21 cellular contexts compared by ENCODE assay signal in the genomic region with DNA sequence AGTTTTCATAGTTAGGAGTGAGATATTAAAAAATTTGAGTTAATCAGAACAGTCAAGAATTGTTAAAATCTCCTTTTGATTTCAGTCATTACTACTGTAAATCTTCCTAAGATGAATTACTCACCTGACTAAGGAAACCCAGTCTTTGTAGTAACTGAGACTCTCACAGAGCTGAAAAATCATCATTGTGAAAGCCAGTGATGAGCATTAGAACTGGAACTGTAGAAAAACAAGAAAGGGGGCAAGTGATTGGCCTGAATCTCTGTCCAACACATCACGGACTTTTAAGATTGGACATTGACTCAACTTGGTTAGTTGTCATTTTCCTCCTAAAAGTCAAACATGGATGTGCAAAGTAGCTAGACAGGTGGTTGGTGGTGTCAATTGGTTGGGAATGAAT. TPM values are rescaled to one million over a fixed set of nuclear protein-coding genes. Genes with fewer than 3 reads are reported as not detected.
DNase-seq lines count a peak whose midpoint lies in the region; ATAC-seq and TF ChIP-seq lines count a peak whose summit lies in the region.
"Had no signal": no experiment of that assay in that cellular context is flagged by ENCODE, and none has a peak within 500 bp of the region (broad histone marks: within the 10 kb centered on the region; RNA-seq: fewer than 3 reads in every experiment).

No MANE protein-coding gene starts in this region.

- H3K4me2 ChIP-seq in H9 (ENCODE audit: insufficient read depth, insufficient read length, low read length) = no peak overlapping the region

- POLR2A ChIA-PET in activated CD4-positive, alpha-beta memory T cell treated with anti-CD3 and anti-CD28 coated beads, Interleukin-2, amount 10 ng/mL, durations not matched to agents 7 days and 5 days (lab: Charles Lee) = no interaction called here

- no peaks in the 10 kb centered on the region for H4K20me1 ChIP-seq in H9 (ENCODE audit: control insufficient read depth, insufficient read depth, insufficient read length)

- no peak overlapping the region for H2BK120ac ChIP-seq in H9 (ENCODE audit: low read depth, low read length, poor library complexity, severe bottlenecking)

- no peak overlapping the region for H2AFZ ChIP-seq in H9 (ENCODE audit: low read length)

- H3K27me3 Mint-ChIP-seq in activated CD8-positive, alpha-beta memory T cell treated with anti-CD3 and anti-CD28 coated beads, Interleukin-2, amount 10 ng/mL, durations not matched to agents 7 days and 5 days = peaks cover 10% of the 10 kb centered on the region
- H3K27me3 Mint-ChIP-seq in H9 (ENCODE audit: low read depth) (0 out of 2 replicates have a peak, but pooled peaks cover 1% of the 10 kb centered on the region), nephron (ENCODE audit: low read depth) (no peaks in the 10 kb centered on the region)
- H3K27me3 Mint-ChIP-seq in effector memory CD8-positive, alpha-beta T cell = no peaks in the 10 kb centered on the region
- H3K27me3 Mint-ChIP-seq in activated CD4-positive, alpha-beta memory T cell treated with anti-CD3 and anti-CD28 coated beads, Interleukin-2, amount 10 ng/mL, durations not matched to agents 7 days and 5 days = peaks cover 33% of the 10 kb centered on the region

- peak overlapping the region; percentile 5 for H2AK5ac ChIP-seq in H9 (ENCODE audit: insufficient read length, low read length)

- CTCF ChIA-PET in activated CD8-positive, alpha-beta memory T cell treated with anti-CD3 and anti-CD28 coated beads, Interleukin-2, amount 10 ng/mL, durations not matched to agents 7 days and 5 days (lab: Charles Lee) = interaction anchor here (0.8 kb wide), 1 partner anchor 27 kb away, joined by 3 read pairs; no protein-coding TSS in a partner anchor
- CTCF ChIA-PET in activated CD4-positive, alpha-beta memory T cell treated with anti-CD3 and anti-CD28 coated beads, Interleukin-2, amount 10 ng/mL, durations not matched to agents 7 days and 5 days (lab: Charles Lee) = interaction anchor here (1.7 kb wide), 1 partner anchor 15 kb away, joined by 8 read pairs; no protein-coding TSS in a partner anchor

- H3K23me2 ChIP-seq in H9 (ENCODE audit: insufficient read length, low read depth, low read length, poor library complexity, severe bottlenecking) = no peaks in the 10 kb centered on the region

- H2BK12ac ChIP-seq in H9 (ENCODE audit: insufficient read length, low read depth, low read length) = no peak overlapping the region

- no peak overlapping the region for H3K9ac ChIP-seq in H9 (ENCODE audit: extremely low read depth, insufficient read length, low read length)

- no peak for ATAC-seq in activated CD8-positive, alpha-beta memory T cell treated with anti-CD3 and anti-CD28 coated beads, Interleukin-2, amount 10 ng/mL, durations not matched to agents 7 days and 5 days
- ATAC-seq in effector memory CD8-positive, alpha-beta T cell (replicated peaks) = no peak
- no peak for ATAC-seq in esophagus mucosa

- H2BK20ac ChIP-seq in H9 (ENCODE audit: low read depth, low read length, poor library complexity, severe bottlenecking) = no peak overlapping the region

- no peak overlapping the region for H2BK5ac ChIP-seq in H9 (ENCODE audit: insufficient read length, low read length)

- no peak overlapping the region for H3T11ph ChIP-seq in H9 (ENCODE audit: low read length)

- H3K79me2 ChIP-seq in H9 (ENCODE audit: insufficient read depth, low read length) = no peaks in the 10 kb centered on the region

- H3K18ac ChIP-seq in H9 (ENCODE audit: insufficient read length, low read depth, low read length) = no peak overlapping the region

- no peaks in the 10 kb centered on the region for H3K9me3 Mint-ChIP-seq in activated CD8-positive, alpha-beta memory T cell treated with anti-CD3 and anti-CD28 coated beads, Interleukin-2, amount 10 ng/mL, durations not matched to agents 7 days and 5 days (ENCODE audit: low read depth)
- H3K9me3 Mint-ChIP-seq in H9 = no peaks in the 10 kb centered on the region
- no peaks in the 10 kb centered on the region for H3K9me3 Mint-ChIP-seq in effector memory CD8-positive, alpha-beta T cell
- peaks cover 2% of the 10 kb centered on the region for H3K9me3 Mint-ChIP-seq in nephron
- H3K9me3 Mint-ChIP-seq in activated CD4-positive, alpha-beta memory T cell treated with anti-CD3 and anti-CD28 coated beads, Interleukin-2, amount 10 ng/mL, durations not matched to agents 7 days and 5 days = no peaks in the 10 kb centered on the region

- no peak overlapping the region for H2BK15ac ChIP-seq in H9 (ENCODE audit: low read depth, low read length)

- H3K4me1 Mint-ChIP-seq in activated CD8-positive, alpha-beta memory T cell treated with anti-CD3 and anti-CD28 coated beads, Interleukin-2, amount 10 ng/mL, durations not matched to agents 7 days and 5 days = peaks cover 44% of the 10 kb centered on the region
- H3K4me1 Mint-ChIP-seq in H9 (peaks cover 43 to 46% of the 10 kb centered on the region in 2 experiments), nephron (peaks cover 72% of the 10 kb centered on the region)
- peaks cover 3 to 42% of the 10 kb centered on the region in 2 donors for H3K4me1 Mint-ChIP-seq in effector memory CD8-positive, alpha-beta T cell (ENCODE audit: low read depth in 2 of 2)
- peaks cover 23% of the 10 kb centered on the region for H3K4me1 Mint-ChIP-seq in activated CD4-positive, alpha-beta memory T cell treated with anti-CD3 and anti-CD28 coated beads, Interleukin-2, amount 10 ng/mL, durations not matched to agents 7 days and 5 days

- no peak overlapping the region for H3K27ac Mint-ChIP-seq in activated CD8-positive, alpha-beta memory T cell treated with anti-CD3 and anti-CD28 coated beads, Interleukin-2, amount 10 ng/mL, durations not matched to agents 7 days and 5 days
- H3K27ac Mint-ChIP-seq in H9 = no peak overlapping the region
- peak overlapping the region; percentile 14 to 92 for H3K27ac Mint-ChIP-seq in effector memory CD8-positive, alpha-beta T cell
- peak overlapping the region in 2 of 3 experiments; percentile 18 to 58 for H3K27ac Mint-ChIP-seq in nephron
- H3K27ac Mint-ChIP-seq in activated CD4-positive, alpha-beta memory T cell treated with anti-CD3 and anti-CD28 coated beads, Interleukin-2, amount 10 ng/mL, durations not matched to agents 7 days and 5 days = no peak overlapping the region

- no peak for DNase-seq in activated CD8-positive, alpha-beta memory T cell treated with anti-CD3 and anti-CD28 coated beads, Interleukin-2, amount 10 ng/mL, durations not matched to agents 7 days and 5 days
- no peak for DNase-seq in activated CD8-positive, alpha-beta memory T cell treated with anti-CD3 and anti-CD28 coated beads, Interleukin-2, amount 50 U/mL, for 4 hours
- DNase-seq in H9 (no peak), OCI-M2 (lab: John Stamatoyannopoulos, UW; ENCODE audit: unreplicated experiment) (no peak)
- DNase-seq in effector memory CD8-positive, alpha-beta T cell = no peak
- no peak for DNase-seq in activated CD4-positive, alpha-beta memory T cell treated with anti-CD3 and anti-CD28 coated beads, Interleukin-2, amount 10 ng/mL, durations not matched to agents 7 days and 5 days
- DNase-seq: Calu3, DMS79 treated with DMSO at 0.1 percent for 48 hours, GF-D8, IMR-90, KG1, MG63, NCI-H1417, NCI-H1694, NCI-H2029 treated with DMSO at 0.1 percent for 48 hours, NCI-H2227 treated with DMSO at 0.1 percent for 48 hours, NCI-H526 treated with DMSO at 0.1 percent for 48 hours, Peyer's patch, SHP77 treated with DMSO at 0.1 percent for 48 hours had no signal

- H3K79me1 ChIP-seq in H9 (ENCODE audit: insufficient read depth, low read depth, low read length, poor library complexity, severe bottlenecking) = no peaks in the 10 kb centered on the region

- H3K14ac ChIP-seq in H9 (ENCODE audit: insufficient read depth, low read length) = no peak overlapping the region

- no CpG with 5 or more reads among the region's 1 CpG for WGBS in H9 (ENCODE audit: extremely low coverage, insufficient read length, low lambda C conversion rate)

- H4K8ac ChIP-seq in H9 (replicated peaks; ENCODE audit: insufficient read length, low read depth, low read length) = no peak overlapping the region

- no peak overlapping the region for H3K56ac ChIP-seq in H9 (ENCODE audit: insufficient read length, low read depth, low read length)

- TF ChIP-seq CTCF in H9 (conservative IDR thresholded peaks at IDR 0.05) (no peak), nephron (IDR thresholded peaks at IDR 0.05; ENCODE audit: unreplicated experiment in 3 of 3) (no peak)

- no peak overlapping the region for H4K5ac ChIP-seq in H9 (ENCODE audit: insufficient read length, low read depth, low read length)

- H3K23ac ChIP-seq in H9 (ENCODE audit: insufficient read length, low read depth, low read length) = no peak overlapping the region

- peaks cover 46% of the 10 kb centered on the region for H3K36me3 Mint-ChIP-seq in activated CD8-positive, alpha-beta memory T cell treated with anti-CD3 and anti-CD28 coated beads, Interleukin-2, amount 10 ng/mL, durations not matched to agents 7 days and 5 days
- H3K36me3 Mint-ChIP-seq in H9 (ENCODE audit: insufficient read depth in 1 of 3, low read depth in 3 of 3) (peaks cover 3 to 16% (median 5%) of the 10 kb centered on the region in 3 experiments; a peak in 5 of 7 replicates), nephron (ENCODE audit: low read depth) (peaks cover 67% of the 10 kb centered on the region)
- H3K36me3 Mint-ChIP-seq in effector memory CD8-positive, alpha-beta T cell (ENCODE audit: insufficient read depth) = no peaks in the 10 kb centered on the region
- peaks cover 32% of the 10 kb centered on the region for H3K36me3 Mint-ChIP-seq in activated CD4-positive, alpha-beta memory T cell treated with anti-CD3 and anti-CD28 coated beads, Interleukin-2, amount 10 ng/mL, durations not matched to agents 7 days and 5 days (ENCODE audit: low read depth)

- no peaks in the 10 kb centered on the region for H3K9me3 ChIP-seq in H9 (ENCODE audit: control insufficient read depth, low read depth, low read length)
- H3K9me3 ChIP-seq: MG63, Peyer's patch had no signal

- H3K27me3 ChIP-seq in H9 (ENCODE audit: insufficient read depth, low read length) = no peaks in the 10 kb centered on the region
- H3K27me3 ChIP-seq: MG63, Peyer's patch had no signal

- H3K4ac ChIP-seq in H9 (ENCODE audit: low read depth, low read length) = no peak overlapping the region

- peaks cover under 1% of the 10 kb centered on the region; the same call in 1 of the 2 replicates for H3K4me1 ChIP-seq in H9 (ENCODE audit: insufficient read depth, low read length)
- H3K4me1 ChIP-seq: Peyer's patch had no signal

- peak overlapping the region; percentile 19 for H3K4me3 Mint-ChIP-seq in activated CD8-positive, alpha-beta memory T cell treated with anti-CD3 and anti-CD28 coated beads, Interleukin-2, amount 10 ng/mL, durations not matched to agents 7 days and 5 days
- H3K4me3 Mint-ChIP-seq in H9 (no peak overlapping the region), nephron (no peak overlapping the region)
- peak overlapping the region in 1 of 2 donors; percentile 21 for H3K4me3 Mint-ChIP-seq in effector memory CD8-positive, alpha-beta T cell
- no peak overlapping the region for H3K4me3 Mint-ChIP-seq in activated CD4-positive, alpha-beta memory T cell treated with anti-CD3 and anti-CD28 coated beads, Interleukin-2, amount 10 ng/mL, durations not matched to agents 7 days and 5 days

- H3K27ac ChIP-seq in H9 (ENCODE audit: insufficient read length, low read depth, low read length) = no peak overlapping the region
- H3K27ac ChIP-seq: Peyer's patch had no signal

- no peak overlapping the region for H4K91ac ChIP-seq in H9 (ENCODE audit: insufficient read length, low read depth, low read length)

RNA-seq across cellular contexts. Expression of a gene that starts 21.9 kb away (rescaled TPM):
- total RNA-seq in activated CD8-positive, alpha-beta memory T cell treated with anti-CD3 and anti-CD28 coated beads, Interleukin-2, amount 10 ng/mL, durations not matched to agents 7 days and 5 days = 10 to 100 TPM; 25.2 to 30.3 TPM
- 4.6 and 4.8 TPM in 2 replicates for total RNA-seq in H9 (2021)
- 8.5 TPM for total RNA-seq in esophagus mucosa
- total RNA-seq in activated CD4-positive, alpha-beta memory T cell treated with anti-CD3 and anti-CD28 coated beads, Interleukin-2, amount 10 ng/mL, durations not matched to agents 7 days and 5 days = 10 to 100 TPM; 15.8 to 18.2 TPM

Comparison
In these comparisons a context has a peak if more than half of its experiments do, and no peak if none do; other contexts are left out.
1. H3K27ac Mint-ChIP-seq: peak in effector memory CD8-positive, alpha-beta T cell (2 of 2) and nephron (2 of 3); none in activated CD8-positive, alpha-beta memory T cell treated with anti-CD3 and anti-CD28 coated beads, Interleukin-2, amount 10 ng/mL, durations not matched to agents 7 days and 5 days (single experiment), H9 (0 of 3) and activated CD4-positive, alpha-beta memory T cell treated with anti-CD3 and anti-CD28 coated beads, Interleukin-2, amount 10 ng/mL, durations not matched to agents 7 days and 5 days (single experiment).